ENCODE assay signal across 10 cellular contexts in the genomic region with DNA sequence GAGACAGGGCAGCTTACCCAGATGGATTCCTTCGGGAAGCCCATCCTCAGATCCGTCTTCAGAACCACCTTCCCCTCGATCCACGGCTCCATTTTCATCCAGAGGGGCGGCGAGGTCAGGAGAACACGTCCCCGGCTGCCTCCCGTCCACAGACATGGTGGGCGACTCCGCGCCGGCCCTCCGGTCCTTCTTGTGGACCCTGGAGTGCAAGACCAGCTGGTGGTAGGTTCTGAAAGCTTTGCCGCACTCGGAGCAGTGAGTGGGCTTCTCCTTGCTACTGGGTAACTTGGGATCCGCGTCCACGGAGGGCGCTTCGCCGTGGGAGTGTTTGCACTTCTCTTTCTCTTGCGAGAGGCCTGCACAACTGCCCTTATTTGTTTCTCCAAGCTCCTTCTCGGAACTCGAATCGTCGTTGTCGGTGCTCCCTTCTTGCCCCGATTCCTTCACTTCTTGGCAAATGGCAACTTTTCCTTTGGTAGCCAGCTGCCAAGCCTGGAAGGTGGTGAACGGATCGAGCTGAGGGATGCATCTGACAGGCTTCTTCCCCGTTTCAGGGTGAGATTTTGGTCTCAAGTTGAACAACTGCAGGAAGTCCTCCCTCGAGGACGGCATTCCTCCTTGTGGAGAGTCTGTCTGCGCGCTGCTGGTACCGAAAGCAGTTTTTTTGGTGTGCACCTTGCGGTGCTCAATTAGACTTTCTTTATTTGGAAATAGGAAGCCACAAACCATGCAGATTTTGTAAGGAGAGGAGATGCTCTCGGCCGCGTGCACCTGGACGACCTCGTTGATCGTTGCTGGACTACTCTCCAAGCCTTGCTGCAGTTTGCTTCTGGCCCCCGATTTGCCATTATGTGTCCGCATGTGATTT. TPM values are rescaled to one million over a fixed set of nuclear protein-coding genes. Genes with fewer than 3 reads are reported as not detected.
DNase-seq lines count a peak whose midpoint lies in the region; TF ChIP-seq lines count a peak whose summit lies in the region.
"Had no signal": no experiment of that assay in that cellular context is flagged by ENCODE, and none has a peak within 500 bp of the region (broad histone marks: within the 10 kb centered on the region; RNA-seq: fewer than 3 reads in every experiment).

No MANE protein-coding gene starts in this region.

- no peak for TF ChIP-seq CTCF in glutamatergic neuron (IDR thresholded peaks at IDR 0.05; ENCODE audit: partially characterized antibody, unreplicated experiment)
- no peak for TF ChIP-seq CTCF in suprapubic skin (IDR thresholded peaks at IDR 0.05)

- H3K9me3 Mint-ChIP-seq in glutamatergic neuron (ENCODE audit: unreplicated experiment) = no peaks in the 10 kb centered on the region

- H3K27me3 Mint-ChIP-seq in glutamatergic neuron (ENCODE audit: unreplicated experiment) = peaks cover 5% of the 10 kb centered on the region

- TF ChIP-seq POLR2A in suprapubic skin (IDR thresholded peaks at IDR 0.05) = no peak

- peak overlapping the region; percentile 38 for H3K27ac Mint-ChIP-seq in glutamatergic neuron (ENCODE audit: unreplicated experiment)

- peaks cover 28% of the 10 kb centered on the region for H3K4me1 Mint-ChIP-seq in glutamatergic neuron (ENCODE audit: low read depth, unreplicated experiment)

- no peak for TF ChIP-seq EP300 in suprapubic skin (IDR thresholded peaks at IDR 0.05)

- peak; percentile 73 for DNase-seq in activated CD8-positive, alpha-beta memory T cell treated with anti-CD3 and anti-CD28 coated beads for 24 hours
- no peak for DNase-seq in activated CD8-positive, alpha-beta memory T cell treated with anti-CD3 and anti-CD28 coated beads, Interleukin-2, amount 50 U/mL, for 4 hours
- DNase-seq in activated CD4-positive, alpha-beta T cell treated with anti-CD3 and anti-CD28 coated beads, Interleukin-2, amount 50 U/mL, for 1 hour = peak; percentile 25
- DNase-seq in glutamatergic neuron = no peak
- DNase-seq in suprapubic skin (ENCODE audit: low spot score in 2 of 2) = peak in 1 of 2 donors; percentile 67
- DNase-seq in HCEC 1CT = no peak
- DNase-seq in NCI-H510A treated with DMSO at 0.1 percent for 48 hours (lab: John Stamatoyannopoulos, UW) = no peak
- no peak for DNase-seq in NCI-H2081 treated with DMSO at 0.1 percent for 48 hours (lab: John Stamatoyannopoulos, UW)
- DNase-seq: NCI-H1048 had no signal

- H3K9me3 ChIP-seq in suprapubic skin = no peaks in the 10 kb centered on the region

- H3K36me3 Mint-ChIP-seq in glutamatergic neuron (ENCODE audit: unreplicated experiment) = no peaks in the 10 kb centered on the region

- H3K36me3 ChIP-seq in suprapubic skin = peaks cover 27% of the 10 kb centered on the region

- peak overlapping the region; percentile 55 for H3K27ac ChIP-seq in suprapubic skin

- peak overlapping the region; percentile 5 for H3K4me3 ChIP-seq in suprapubic skin
- H3K4me3 ChIP-seq: hepatocyte had no signal

- 81% methylated on average over 46 of the region's 46 CpGs for WGBS in suprapubic skin

- no peaks in the 10 kb centered on the region for H3K27me3 ChIP-seq in suprapubic skin
- H3K27me3 ChIP-seq: hepatocyte had no signal

- no peak overlapping the region for H3K4me3 Mint-ChIP-seq in glutamatergic neuron (ENCODE audit: unreplicated experiment)

- peaks cover 82% of the 10 kb centered on the region for H3K4me1 ChIP-seq in suprapubic skin

RNA-seq across cellular contexts. Expression of a gene that starts 12.0 kb away (rescaled TPM):
- 64.7 TPM for total RNA-seq in glutamatergic neuron (ENCODE audit: unreplicated experiment)
- total RNA-seq in suprapubic skin = 10 to 100 TPM; 31.2 to 64.8 (median 46.7) TPM

Comparison
In these comparisons a context has a peak if more than half of its experiments do, and no peak if none do; other contexts are left out.
1. DNase-seq: peak in activated CD8-positive, alpha-beta memory T cell treated with anti-CD3 and anti-CD28 coated beads for 24 hours (single experiment) and activated CD4-positive, alpha-beta T cell treated with anti-CD3 and anti-CD28 coated beads, Interleukin-2, amount 50 U/mL, for 1 hour (single experiment); none in activated CD8-positive, alpha-beta memory T cell treated with anti-CD3 and anti-CD28 coated beads, Interleukin-2, amount 50 U/mL, for 4 hours (single experiment), glutamatergic neuron (single experiment), HCEC 1CT (single experiment), NCI-H510A treated with DMSO at 0.1 percent for 48 hours (single experiment) and NCI-H2081 treated with DMSO at 0.1 percent for 48 hours (single experiment).